In the genomic region with DNA sequence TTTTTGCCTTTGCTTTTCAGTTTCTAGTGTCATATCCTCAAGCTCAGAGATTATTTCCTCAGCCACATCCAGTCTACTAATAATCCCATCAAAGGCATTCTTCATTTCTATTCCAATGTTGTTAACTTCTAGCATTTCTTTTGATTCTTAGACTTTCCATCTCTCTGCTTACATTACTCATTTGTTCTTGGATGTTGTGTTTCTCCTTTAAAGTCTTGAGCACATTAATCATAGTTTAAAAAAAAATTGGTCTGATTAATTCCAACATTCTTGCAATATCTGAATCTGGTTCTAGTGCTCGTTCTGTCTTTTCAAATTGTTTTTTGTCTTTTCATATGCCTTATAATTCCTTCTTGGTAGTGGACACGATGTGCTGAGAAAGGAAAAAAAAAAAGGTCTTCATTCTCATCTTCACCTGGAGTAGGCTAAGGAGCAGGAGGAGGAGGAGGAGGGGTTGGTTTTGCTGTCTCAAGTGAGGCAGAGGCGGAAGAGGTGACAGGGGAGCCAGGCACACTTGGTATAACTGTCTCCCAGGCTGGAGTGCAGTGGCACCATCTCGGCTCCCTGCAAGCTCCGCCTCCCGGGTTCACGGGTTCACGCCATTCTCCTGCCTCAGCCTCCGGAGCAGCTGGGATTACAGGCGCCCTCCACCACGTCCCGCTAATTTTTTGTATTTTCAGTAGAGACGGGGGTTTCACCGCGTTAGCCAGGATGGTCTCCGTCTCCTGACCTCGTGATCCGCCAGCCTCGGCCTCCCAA, we compare ENCODE assay signal across 14 cellular contexts.
"Had no signal": no experiment of that assay in that cellular context is flagged by ENCODE, and none has a peak within 500 bp of the region (broad histone marks: within the 10 kb centered on the region; RNA-seq: fewer than 3 reads in every experiment).

No MANE protein-coding gene starts in this region.

- H3K4me2 ChIP-seq: hepatocyte had no signal

- H3K9ac ChIP-seq: parathyroid adenoma had no signal

- H3K27ac ChIP-seq: hepatocyte, left ventricle myocardium inferior, parathyroid adenoma, tibial artery, vagina had no signal

- H3K4me1 ChIP-seq: parathyroid adenoma, tibial artery, vagina had no signal

- ATAC-seq: mucosa of descending colon; naive thymus-derived CD4-positive, alpha-beta T cell; stimulated activated memory B cell treated with anti-CD40 and anti-IgM and Interleukin-4, amounts not matched to agents 10 μg/mL and 1 μg/mL and 100 μg/mL, for 72 hours had no signal

- H3K79me2 ChIP-seq: hepatocyte, parathyroid adenoma had no signal

- DNase-seq: activated CD4-positive, alpha-beta T cell treated with anti-CD3 and anti-CD28 coated beads, Interleukin-2, amount 10 ng/mL, durations not matched to agents 24 days and 14 days; activated CD4-positive, CD25-positive, alpha-beta regulatory T cell; activated gamma-delta T cell treated with Interleukin-2 at 50 U/mL for 16 hours; activated naive CD8-positive, alpha-beta T cell treated with anti-CD3 and anti-CD28 coated beads for 36 hours; cerebellar nuclear complex; effector memory CD4-positive, alpha-beta T cell; left ventricle myocardium inferior; mucosa of descending colon; naive thymus-derived CD4-positive, alpha-beta T cell; tibial artery had no signal

- H3K27me3 ChIP-seq: hepatocyte, tibial artery, vagina had no signal

- H3K4me3 ChIP-seq: hepatocyte, left ventricle myocardium inferior, mucosa of descending colon, tibial artery, vagina had no signal

- H2AFZ ChIP-seq: hepatocyte, parathyroid adenoma had no signal

- H3K9me3 ChIP-seq: left ventricle myocardium inferior, mucosa of descending colon, tibial artery, vagina had no signal
